1 cellular context compared by ENCODE assay signal in the genomic region with DNA sequence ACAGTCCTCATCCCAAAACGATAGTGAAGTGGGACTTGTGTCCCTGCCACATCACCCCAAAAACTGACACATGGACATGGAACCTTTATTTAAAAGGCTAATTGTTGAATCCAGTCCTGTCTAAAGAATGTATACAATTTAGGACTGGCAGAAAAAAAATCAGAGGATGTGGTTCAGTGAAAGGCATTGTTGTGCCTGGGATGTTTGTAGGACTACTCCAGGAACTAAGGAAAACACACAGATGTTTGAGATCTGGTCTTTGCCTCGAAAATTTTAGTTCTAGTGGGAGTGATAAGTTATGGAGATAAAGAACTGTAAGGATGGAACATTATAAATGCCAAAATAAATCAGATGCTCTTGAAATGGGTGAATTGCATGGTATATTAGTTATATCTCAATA.
TF ChIP-seq lines count a peak whose summit lies in the region.

No MANE protein-coding gene starts in this region.

TF ChIP-seq in HepG2, 621 proteins besides CTCF, POLR2A, EP300 and RAD21:
- TF ChIP-seq ZNF574 (CRISPR knock-in tag; IDR thresholded peaks at IDR 0.05) (no peak), NFKBIZ (CRISPR knock-in tag; IDR thresholded peaks at IDR 0.05) (no peak), NCOA2 (CRISPR knock-in tag; IDR thresholded peaks at IDR 0.05) (no peak), HMGXB3 (CRISPR knock-in tag; IDR thresholded peaks at IDR 0.05; ENCODE audit: borderline replicate concordance) (no peak), HHEX (CRISPR knock-in tag; IDR thresholded peaks at IDR 0.05) (no peak), ZNF644 (CRISPR knock-in tag; IDR thresholded peaks at IDR 0.05; ENCODE audit: low read depth) (no peak), SRSF9 (IDR thresholded peaks at IDR 0.05; ENCODE audit: borderline replicate concordance, insufficient read depth, low read depth, low read length, poor library complexity, severe bottlenecking) (no peak), ZNF883 (CRISPR knock-in tag; IDR thresholded peaks at IDR 0.05; ENCODE audit: not compliant biosample characterization) (no peak), ZNF281 (CRISPR knock-in tag; IDR thresholded peaks at IDR 0.05; ENCODE audit: borderline replicate concordance) (no peak), RXRB (CRISPR knock-in tag; IDR thresholded peaks at IDR 0.05; ENCODE audit: borderline replicate concordance) (no peak), XRCC5 (optimal IDR thresholded peaks at IDR 0.05; ENCODE audit: low read length) (no peak), STAG1 (CRISPR knock-in tag; IDR thresholded peaks at IDR 0.05) (no peak), AGO1 (IDR thresholded peaks at IDR 0.05; ENCODE audit: low read depth, low read length, poor library complexity, severe bottlenecking) (no peak), ZNF780A (CRISPR knock-in tag; IDR thresholded peaks at IDR 0.05) (no peak)
- TF ChIP-seq, protein P1, sequence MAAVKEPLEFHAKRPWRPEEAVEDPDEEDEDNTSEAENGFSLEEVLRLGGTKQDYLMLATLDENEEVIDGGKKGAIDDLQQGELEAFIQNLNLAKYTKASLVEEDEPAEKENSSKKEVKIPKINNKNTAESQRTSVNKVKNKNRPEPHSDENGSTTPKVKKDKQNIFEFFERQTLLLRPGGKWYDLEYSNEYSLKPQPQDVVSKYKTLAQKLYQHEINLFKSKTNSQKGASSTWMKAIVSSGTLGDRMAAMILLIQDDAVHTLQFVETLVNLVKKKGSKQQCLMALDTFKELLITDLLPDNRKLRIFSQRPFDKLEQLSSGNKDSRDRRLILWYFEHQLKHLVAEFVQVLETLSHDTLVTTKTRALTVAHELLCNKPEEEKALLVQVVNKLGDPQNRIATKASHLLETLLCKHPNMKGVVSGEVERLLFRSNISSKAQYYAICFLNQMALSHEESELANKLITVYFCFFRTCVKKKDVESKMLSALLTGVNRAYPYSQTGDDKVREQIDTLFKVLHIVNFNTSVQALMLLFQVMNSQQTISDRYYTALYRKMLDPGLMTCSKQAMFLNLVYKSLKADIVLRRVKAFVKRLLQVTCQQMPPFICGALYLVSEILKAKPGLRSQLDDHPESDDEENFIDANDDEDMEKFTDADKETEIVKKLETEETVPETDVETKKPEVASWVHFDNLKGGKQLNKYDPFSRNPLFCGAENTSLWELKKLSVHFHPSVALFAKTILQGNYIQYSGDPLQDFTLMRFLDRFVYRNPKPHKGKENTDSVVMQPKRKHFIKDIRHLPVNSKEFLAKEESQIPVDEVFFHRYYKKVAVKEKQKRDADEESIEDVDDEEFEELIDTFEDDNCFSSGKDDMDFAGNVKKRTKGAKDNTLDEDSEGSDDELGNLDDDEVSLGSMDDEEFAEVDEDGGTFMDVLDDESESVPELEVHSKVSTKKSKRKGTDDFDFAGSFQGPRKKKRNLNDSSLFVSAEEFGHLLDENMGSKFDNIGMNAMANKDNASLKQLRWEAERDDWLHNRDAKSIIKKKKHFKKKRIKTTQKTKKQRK (IDR thresholded peaks at IDR 0.05; ENCODE audit: low read length), result no peak
- TF ChIP-seq, protein P2, sequence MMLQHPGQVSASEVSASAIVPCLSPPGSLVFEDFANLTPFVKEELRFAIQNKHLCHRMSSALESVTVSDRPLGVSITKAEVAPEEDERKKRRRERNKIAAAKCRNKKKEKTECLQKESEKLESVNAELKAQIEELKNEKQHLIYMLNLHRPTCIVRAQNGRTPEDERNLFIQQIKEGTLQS (CRISPR knock-in tag; IDR thresholded peaks at IDR 0.05), result no peak
- TF ChIP-seq, protein P3, sequence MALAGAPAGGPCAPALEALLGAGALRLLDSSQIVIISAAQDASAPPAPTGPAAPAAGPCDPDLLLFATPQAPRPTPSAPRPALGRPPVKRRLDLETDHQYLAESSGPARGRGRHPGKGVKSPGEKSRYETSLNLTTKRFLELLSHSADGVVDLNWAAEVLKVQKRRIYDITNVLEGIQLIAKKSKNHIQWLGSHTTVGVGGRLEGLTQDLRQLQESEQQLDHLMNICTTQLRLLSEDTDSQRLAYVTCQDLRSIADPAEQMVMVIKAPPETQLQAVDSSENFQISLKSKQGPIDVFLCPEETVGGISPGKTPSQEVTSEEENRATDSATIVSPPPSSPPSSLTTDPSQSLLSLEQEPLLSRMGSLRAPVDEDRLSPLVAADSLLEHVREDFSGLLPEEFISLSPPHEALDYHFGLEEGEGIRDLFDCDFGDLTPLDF (CRISPR knock-in tag; IDR thresholded peaks at IDR 0.05), result no peak
